8 cellular contexts compared by ENCODE assay signal in the genomic region with DNA sequence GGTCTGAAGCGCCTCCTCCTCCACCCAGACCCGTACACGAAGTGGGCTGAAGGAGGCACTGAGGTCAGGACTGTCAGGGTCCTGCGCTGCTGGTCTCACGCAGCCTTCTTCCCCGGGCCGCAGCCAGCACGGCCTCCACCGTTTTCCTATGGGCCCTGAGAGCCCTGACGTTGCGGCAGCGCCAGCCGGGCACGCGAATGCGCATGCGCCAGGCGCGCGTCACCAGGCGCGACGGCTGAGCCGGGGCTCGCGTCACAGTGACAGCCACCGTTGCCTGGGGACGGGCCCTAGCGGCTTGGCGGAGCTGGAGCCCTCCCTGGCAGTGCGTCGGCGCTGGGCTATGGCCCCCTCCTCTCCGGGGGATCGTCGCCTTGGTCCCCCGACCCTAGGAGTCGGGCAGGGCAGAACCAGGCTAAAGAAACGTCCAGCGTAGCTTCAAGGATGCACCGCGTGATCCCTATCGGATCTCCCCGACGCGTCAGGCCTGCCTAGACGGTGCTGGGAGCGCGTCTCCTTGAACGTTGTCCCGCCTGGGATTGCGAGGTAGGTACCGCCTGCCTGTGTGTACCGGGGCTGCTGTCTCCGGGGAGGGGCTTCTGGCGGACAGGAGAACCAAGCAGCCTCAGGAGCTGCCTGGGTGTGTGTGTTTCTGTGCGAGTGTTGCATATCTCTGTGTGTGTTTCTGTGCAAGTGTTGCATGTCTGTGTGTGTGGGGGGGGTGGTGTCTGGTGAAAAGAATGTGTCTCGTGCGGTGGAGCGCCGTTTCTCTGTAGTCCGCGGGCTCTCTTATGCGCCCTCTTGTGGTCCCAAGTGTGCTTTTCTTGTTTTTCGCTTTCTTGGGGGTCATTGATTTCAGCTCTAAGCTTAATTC. TPM values are rescaled to one million over a fixed set of nuclear protein-coding genes. Genes with fewer than 3 reads are reported as not detected.
DNase-seq lines count a peak whose midpoint lies in the region; ATAC-seq and TF ChIP-seq lines count a peak whose summit lies in the region.

No MANE protein-coding gene starts in this region.

- H3K36me3 Mint-ChIP-seq in activated CD4-positive, alpha-beta T cell treated with anti-CD3 and anti-CD28 coated beads, Interleukin-2, amount 10 ng/mL, durations not matched to agents 24 days and 14 days (ENCODE audit: low read depth), result peaks cover 9% of the 10 kb centered on the region

- H3K4me3 ChIP-seq in retinal pigment epithelial cell (ENCODE audit: low read length) (peak overlapping the region; percentile 58), aorta (ENCODE audit: low read length in 2 of 2) (no peak overlapping the region)

- peaks cover 4% of the 10 kb centered on the region for H3K4me1 Mint-ChIP-seq in activated CD4-positive, alpha-beta T cell treated with anti-CD3 and anti-CD28 coated beads, Interleukin-2, amount 10 ng/mL, durations not matched to agents 24 days and 14 days

- peaks cover 45% of the 10 kb centered on the region for H3K9me3 ChIP-seq in aorta (ENCODE audit: control insufficient read depth, low read length)

- ATAC-seq in HG03432 (IDR thresholded peaks at IDR 0.05; ENCODE audit: unreplicated experiment), result peak; percentile 76
- ATAC-seq in HG03097 (IDR thresholded peaks at IDR 0.05; ENCODE audit: low FRiP score, unreplicated experiment), result no peak
- no peak for ATAC-seq in GM21737 (IDR thresholded peaks at IDR 0.05; ENCODE audit: unreplicated experiment)
- no peak for ATAC-seq in aorta (ENCODE audit: low FRiP score)

- peaks cover 25% of the 10 kb centered on the region for H3K9me3 Mint-ChIP-seq in activated CD4-positive, alpha-beta T cell treated with anti-CD3 and anti-CD28 coated beads, Interleukin-2, amount 10 ng/mL, durations not matched to agents 24 days and 14 days

- DNase-seq in AG20443 (ENCODE audit: low spot score), result peak; percentile 94
- peak; percentile 86 for DNase-seq in activated CD4-positive, alpha-beta T cell treated with anti-CD3 and anti-CD28 coated beads, Interleukin-2, amount 10 ng/mL, durations not matched to agents 24 days and 14 days
- peak; percentile 67 for DNase-seq in fibroblast of gingiva (ENCODE audit: low read depth)
- DNase-seq in retinal pigment epithelial cell (ENCODE audit: low read depth), result peak; percentile 18
- DNase-seq in aorta, result no peak

- 2 to 5% methylated on average over 61 to 65 of the region's 65 CpGs for WGBS in aorta, 2 donors

- H3K27me3 Mint-ChIP-seq in activated CD4-positive, alpha-beta T cell treated with anti-CD3 and anti-CD28 coated beads, Interleukin-2, amount 10 ng/mL, durations not matched to agents 24 days and 14 days, result no peaks in the 10 kb centered on the region

- no peaks in the 10 kb centered on the region for H3K27me3 ChIP-seq in aorta (ENCODE audit: control insufficient read depth in 1 of 2, insufficient read depth in 2 of 2, low read length in 1 of 2)

- H3K27ac ChIP-seq in aorta (ENCODE audit: low read depth in 1 of 2, low read length in 2 of 2), result no peak overlapping the region

- TF ChIP-seq CTCF in retinal pigment epithelial cell (conservative IDR thresholded peaks at IDR 0.05; ENCODE audit: low read depth, low read length), result peak; percentile 57

- no peaks in the 10 kb centered on the region for H3K4me1 ChIP-seq in aorta (ENCODE audit: control insufficient read depth in 1 of 2, insufficient read depth in 2 of 2, low read length in 2 of 2)

- peaks cover 0 to 2% of the 10 kb centered on the region in 2 donors for H3K36me3 ChIP-seq in aorta (ENCODE audit: control insufficient read depth in 1 of 2, insufficient read depth in 2 of 2, low read length in 1 of 2)

- peak overlapping the region; percentile 89 for H3K4me3 Mint-ChIP-seq in activated CD4-positive, alpha-beta T cell treated with anti-CD3 and anti-CD28 coated beads, Interleukin-2, amount 10 ng/mL, durations not matched to agents 24 days and 14 days

- intact Hi-C loops in activated CD4-positive, alpha-beta T cell treated with anti-CD3 and anti-CD28 coated beads, Interleukin-2, amount 10 ng/mL, durations not matched to agents 24 days and 14 days (cut with micrococcal nuclease), result no loop called here
- intact Hi-C loops in aorta (cut with DNase I), result no loop called here

- peak overlapping the region; percentile 86 for H3K27ac Mint-ChIP-seq in activated CD4-positive, alpha-beta T cell treated with anti-CD3 and anti-CD28 coated beads, Interleukin-2, amount 10 ng/mL, durations not matched to agents 24 days and 14 days

RNA-seq across cellular contexts. Expression of a gene that starts 43.2 kb away (rescaled TPM):
- total RNA-seq in activated CD4-positive, alpha-beta T cell treated with anti-CD3 and anti-CD28 coated beads, Interleukin-2, amount 10 ng/mL, durations not matched to agents 24 days and 14 days, result 0.47 and 1.1 TPM in 2 replicates
- total RNA-seq in aorta, result 1 to 10 TPM; 6.5 to 7.8 TPM
- 1 to 10 TPM; 1.0 to 2.2 TPM for polyA plus RNA-seq in aorta

RNA-seq across cellular contexts. Expression of a gene that starts 43.3 kb away (rescaled TPM):
- total RNA-seq in activated CD4-positive, alpha-beta T cell treated with anti-CD3 and anti-CD28 coated beads, Interleukin-2, amount 10 ng/mL, durations not matched to agents 24 days and 14 days, result 0.38 and 0.49 TPM in 2 replicates
- 10 to 100 TPM in 1 of 2 donors, 1 to 10 TPM in 1; 6.6 to 10.2 TPM for total RNA-seq in aorta
- 10 to 100 TPM in 1 of 2 donors, 1 to 10 TPM in 1; 6.6 to 10.8 TPM for polyA plus RNA-seq in aorta

RNA-seq across cellular contexts. Expression of a gene that starts 44.6 kb away (rescaled TPM):
- 0.69 and 0.72 TPM in 2 replicates for total RNA-seq in activated CD4-positive, alpha-beta T cell treated with anti-CD3 and anti-CD28 coated beads, Interleukin-2, amount 10 ng/mL, durations not matched to agents 24 days and 14 days
- total RNA-seq in aorta, result 1 to 10 TPM; 7.5 to 8.3 TPM
- polyA plus RNA-seq in aorta, result 1 to 10 TPM in 1 of 2 donors, under 1 TPM in 1; 0.63 to 7.3 TPM

Comparison
In these comparisons a context has a peak if more than half of its experiments do, and no peak if none do; other contexts are left out.
1. DNase-seq: peak in AG20443 (single experiment), activated CD4-positive, alpha-beta T cell treated with anti-CD3 and anti-CD28 coated beads, Interleukin-2, amount 10 ng/mL, durations not matched to agents 24 days and 14 days (single experiment), fibroblast of gingiva (single experiment) and retinal pigment epithelial cell (single experiment); none in aorta (0 of 2).